16 cellular contexts compared by ENCODE assay signal in the genomic region with DNA sequence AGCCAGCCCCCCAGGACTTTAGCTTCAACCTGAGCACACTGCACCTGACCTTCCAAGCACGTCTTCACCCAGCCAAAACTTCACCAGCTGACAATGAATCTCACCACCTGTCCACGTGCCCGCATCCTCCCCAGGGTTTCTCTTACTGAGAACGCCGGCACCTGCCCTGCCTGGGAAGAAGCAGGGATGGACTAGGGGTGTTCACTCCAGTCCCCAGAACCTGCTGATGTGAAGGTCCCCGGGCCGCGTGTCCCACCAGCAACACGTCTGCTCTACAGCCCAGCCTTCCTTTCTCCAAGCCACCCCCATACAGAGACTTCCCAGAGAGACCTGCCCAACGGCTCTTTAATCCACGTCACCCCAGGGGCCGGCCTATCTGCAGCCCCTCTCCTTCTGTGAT. TPM values are rescaled to one million over a fixed set of nuclear protein-coding genes. Genes with fewer than 3 reads are reported as not detected.
DNase-seq lines count a peak whose midpoint lies in the region; ATAC-seq and TF ChIP-seq lines count a peak whose summit lies in the region.
"Had no signal": no experiment of that assay in that cellular context is flagged by ENCODE, and none has a peak within 500 bp of the region (broad histone marks: within the 10 kb centered on the region; RNA-seq: fewer than 3 reads in every experiment).

No MANE protein-coding gene starts in this region.

- TF ChIP-seq POLR2A in esophagus muscularis mucosa (IDR thresholded peaks at IDR 0.05; ENCODE audit: low read depth) = no peak

- peaks cover 41% of the 10 kb centered on the region for H3K4me1 Mint-ChIP-seq in activated CD4-positive, alpha-beta T cell treated with anti-CD3 and anti-CD28 coated beads, Interleukin-2, amount 10 ng/mL, durations not matched to agents 7 days and 5 days
- peaks cover 8% of the 10 kb centered on the region for H3K4me1 Mint-ChIP-seq in activated CD4-positive, alpha-beta T cell treated with anti-CD3 and anti-CD28 coated beads, Interleukin-2, amount 10 ng/mL, durations not matched to agents 24 days and 14 days
- H3K4me1 Mint-ChIP-seq in stimulated activated effector memory CD8-positive, alpha-beta T cell treated with anti-CD3 and anti-CD28 coated beads, Interleukin-12 subunit alpha, Interleukin-12 subunit beta, amount 100 ng/mL, for 72 hours = peaks cover 58% of the 10 kb centered on the region

- TF ChIP-seq EP300 in esophagus muscularis mucosa (IDR thresholded peaks at IDR 0.05) = no peak

- no peak overlapping the region for H3K4me3 ChIP-seq in esophagus muscularis mucosa
- H3K4me3 ChIP-seq: A549, mucosa of descending colon had no signal

- H3K4me3 Mint-ChIP-seq in activated CD4-positive, alpha-beta T cell treated with anti-CD3 and anti-CD28 coated beads, Interleukin-2, amount 10 ng/mL, durations not matched to agents 7 days and 5 days = no peak overlapping the region
- no peak overlapping the region for H3K4me3 Mint-ChIP-seq in activated CD4-positive, alpha-beta T cell treated with anti-CD3 and anti-CD28 coated beads, Interleukin-2, amount 10 ng/mL, durations not matched to agents 24 days and 14 days
- H3K4me3 Mint-ChIP-seq in stimulated activated effector memory CD8-positive, alpha-beta T cell treated with anti-CD3 and anti-CD28 coated beads, Interleukin-12 subunit alpha, Interleukin-12 subunit beta, amount 100 ng/mL, for 72 hours = no peak overlapping the region
- H3K4me3 Mint-ChIP-seq: activated CD4-positive, alpha-beta T cell treated with anti-CD3 and anti-CD28 coated beads for 36 hours; CD4-positive, alpha-beta memory T cell had no signal

- H3K9me3 ChIP-seq in esophagus muscularis mucosa = no peaks in the 10 kb centered on the region
- H3K9me3 ChIP-seq: A549, mucosa of descending colon had no signal

- POLR2A ChIA-PET in activated CD4-positive, alpha-beta T cell treated with anti-CD3 and anti-CD28 coated beads, Interleukin-2, amount 10 ng/mL, durations not matched to agents 7 days and 5 days (lab: Charles Lee) = no interaction called here

- TF ChIP-seq CTCF in VCaP (conservative IDR thresholded peaks at IDR 0.05) (no peak), esophagus muscularis mucosa (IDR thresholded peaks at IDR 0.05) (no peak)

- peak; percentile 11 for ATAC-seq in stimulated activated effector memory CD8-positive, alpha-beta T cell treated with anti-CD3 and anti-CD28 coated beads, Interleukin-12 subunit alpha, Interleukin-12 subunit beta, amount 100 ng/mL, for 72 hours
- ATAC-seq in HG03280 (IDR thresholded peaks at IDR 0.05; ENCODE audit: unreplicated experiment) = no peak
- no peak for ATAC-seq in HG03095 (IDR thresholded peaks at IDR 0.05; ENCODE audit: unreplicated experiment)
- ATAC-seq: activated CD4-positive, alpha-beta T cell treated with anti-CD3 and anti-CD28 coated beads for 36 hours; foreskin keratinocyte; mucosa of descending colon had no signal

- intact Hi-C loops in activated CD4-positive, alpha-beta T cell treated with anti-CD3 and anti-CD28 coated beads, Interleukin-2, amount 10 ng/mL, durations not matched to agents 24 days and 14 days (cut with micrococcal nuclease) = no loop called here
- intact Hi-C loops in esophagus muscularis mucosa (cut with DNase I) = no loop called here

- peak overlapping the region; percentile 62 for H3K27ac Mint-ChIP-seq in activated CD4-positive, alpha-beta T cell treated with anti-CD3 and anti-CD28 coated beads, Interleukin-2, amount 10 ng/mL, durations not matched to agents 7 days and 5 days
- no peak overlapping the region for H3K27ac Mint-ChIP-seq in activated CD4-positive, alpha-beta T cell treated with anti-CD3 and anti-CD28 coated beads, Interleukin-2, amount 10 ng/mL, durations not matched to agents 24 days and 14 days
- peak overlapping the region; percentile 85 for H3K27ac Mint-ChIP-seq in stimulated activated effector memory CD8-positive, alpha-beta T cell treated with anti-CD3 and anti-CD28 coated beads, Interleukin-12 subunit alpha, Interleukin-12 subunit beta, amount 100 ng/mL, for 72 hours
- H3K27ac Mint-ChIP-seq: activated CD4-positive, alpha-beta T cell treated with anti-CD3 and anti-CD28 coated beads for 36 hours had no signal

- H3K9me3 Mint-ChIP-seq in activated CD4-positive, alpha-beta T cell treated with anti-CD3 and anti-CD28 coated beads, Interleukin-2, amount 10 ng/mL, durations not matched to agents 7 days and 5 days = no peaks in the 10 kb centered on the region
- H3K9me3 Mint-ChIP-seq in activated CD4-positive, alpha-beta T cell treated with anti-CD3 and anti-CD28 coated beads, Interleukin-2, amount 10 ng/mL, durations not matched to agents 24 days and 14 days = no peaks in the 10 kb centered on the region
- no peaks in the 10 kb centered on the region for H3K9me3 Mint-ChIP-seq in stimulated activated effector memory CD8-positive, alpha-beta T cell treated with anti-CD3 and anti-CD28 coated beads, Interleukin-12 subunit alpha, Interleukin-12 subunit beta, amount 100 ng/mL, for 72 hours
- H3K9me3 Mint-ChIP-seq: CD4-positive, alpha-beta memory T cell had no signal

- DNase-seq in activated CD4-positive, alpha-beta T cell treated with anti-CD3 and anti-CD28 coated beads, Interleukin-2, amount 10 ng/mL, durations not matched to agents 7 days and 5 days = no peak
- no peak for DNase-seq in activated CD4-positive, alpha-beta T cell treated with anti-CD3 and anti-CD28 coated beads, Interleukin-2, amount 10 ng/mL, durations not matched to agents 24 days and 14 days
- DNase-seq in esophagus muscularis mucosa (ENCODE audit: extremely low spot score) (no peak), G401 (ENCODE audit: low spot score) (no peak)
- DNase-seq in stimulated activated effector memory CD8-positive, alpha-beta T cell treated with anti-CD3 and anti-CD28 coated beads, Interleukin-12 subunit alpha, Interleukin-12 subunit beta, amount 100 ng/mL, for 72 hours (ENCODE audit: low spot score in 2 of 2) = no peak
- DNase-seq: activated CD4-positive, alpha-beta T cell treated with anti-CD3 and anti-CD28 coated beads for 36 hours; CD4-positive, alpha-beta memory T cell; central memory CD4-positive, alpha-beta T cell; foreskin keratinocyte; mucosa of descending colon; NCI-H2227 treated with DMSO at 0.1 percent for 48 hours; T-helper 2 cell had no signal

- H3K4me1 ChIP-seq in esophagus muscularis mucosa = peaks cover 78 to 93% (median 81%) of the 10 kb centered on the region in 4 donors
- H3K4me1 ChIP-seq: foreskin keratinocyte had no signal

- H3K36me3 ChIP-seq in esophagus muscularis mucosa = peaks cover 0 to 23% (median 18%) of the 10 kb centered on the region in 4 donors

- H3K27ac ChIP-seq in VCaP (peak overlapping the region; percentile 25; the same call in 1 of the 2 replicates), esophagus muscularis mucosa (replicated peaks in 1 of 4) (peak overlapping the region in 3 of 4 donors; percentile 31 to 43 (median 39))
- H3K27ac ChIP-seq: A549, foreskin keratinocyte had no signal

- H3K36me3 Mint-ChIP-seq in activated CD4-positive, alpha-beta T cell treated with anti-CD3 and anti-CD28 coated beads, Interleukin-2, amount 10 ng/mL, durations not matched to agents 7 days and 5 days (ENCODE audit: low read depth) = peaks cover 17% of the 10 kb centered on the region
- no peaks in the 10 kb centered on the region for H3K36me3 Mint-ChIP-seq in activated CD4-positive, alpha-beta T cell treated with anti-CD3 and anti-CD28 coated beads, Interleukin-2, amount 10 ng/mL, durations not matched to agents 24 days and 14 days (ENCODE audit: low read depth)
- peaks cover 12% of the 10 kb centered on the region for H3K36me3 Mint-ChIP-seq in stimulated activated effector memory CD8-positive, alpha-beta T cell treated with anti-CD3 and anti-CD28 coated beads, Interleukin-12 subunit alpha, Interleukin-12 subunit beta, amount 100 ng/mL, for 72 hours

- in situ Hi-C loops in G401 (cut with HindIII; ENCODE audit: low sequenced_read_pairs) = no loop called here

- CTCF ChIA-PET in activated CD4-positive, alpha-beta T cell treated with anti-CD3 and anti-CD28 coated beads, Interleukin-2, amount 10 ng/mL, durations not matched to agents 7 days and 5 days (lab: Charles Lee) = interaction anchor here (1.2 to 1.9 kb wide), 2 partner anchors 9 to 16 kb away, joined by 3 to 6 read pairs; no protein-coding TSS in a partner anchor

- no peaks in the 10 kb centered on the region for H3K27me3 ChIP-seq in esophagus muscularis mucosa
- H3K27me3 ChIP-seq: foreskin keratinocyte had no signal

- 68% methylated on average over 7 of the region's 12 CpGs for WGBS in esophagus muscularis mucosa

- H3K27me3 Mint-ChIP-seq in activated CD4-positive, alpha-beta T cell treated with anti-CD3 and anti-CD28 coated beads, Interleukin-2, amount 10 ng/mL, durations not matched to agents 7 days and 5 days = no peaks in the 10 kb centered on the region
- H3K27me3 Mint-ChIP-seq in activated CD4-positive, alpha-beta T cell treated with anti-CD3 and anti-CD28 coated beads, Interleukin-2, amount 10 ng/mL, durations not matched to agents 24 days and 14 days = no peaks in the 10 kb centered on the region
- H3K27me3 Mint-ChIP-seq: activated CD4-positive, alpha-beta T cell treated with anti-CD3 and anti-CD28 coated beads for 36 hours; CD4-positive, alpha-beta memory T cell had no signal

RNA-seq across cellular contexts. Expression of a gene that starts 12.8 kb away (rescaled TPM):
- total RNA-seq in activated CD4-positive, alpha-beta T cell treated with anti-CD3 and anti-CD28 coated beads, Interleukin-2, amount 10 ng/mL, durations not matched to agents 7 days and 5 days = 10 to 100 TPM; 66.3 to 69.9 TPM
- 25.2 and 25.9 TPM in 2 replicates for total RNA-seq in activated CD4-positive, alpha-beta T cell treated with anti-CD3 and anti-CD28 coated beads, Interleukin-2, amount 10 ng/mL, durations not matched to agents 24 days and 14 days
- 100 to 1,000 TPM in 2 of 4 donors, 10 to 100 TPM in 2; 36.1 to 122 (median 77.5) TPM for total RNA-seq in esophagus muscularis mucosa
- total RNA-seq in G401 (2014; rRNA removed; shearing (Covaris generic)) = 1.2 and 1.9 TPM in 2 replicates
